16 cellular contexts compared by ENCODE assay signal in the genomic region with DNA sequence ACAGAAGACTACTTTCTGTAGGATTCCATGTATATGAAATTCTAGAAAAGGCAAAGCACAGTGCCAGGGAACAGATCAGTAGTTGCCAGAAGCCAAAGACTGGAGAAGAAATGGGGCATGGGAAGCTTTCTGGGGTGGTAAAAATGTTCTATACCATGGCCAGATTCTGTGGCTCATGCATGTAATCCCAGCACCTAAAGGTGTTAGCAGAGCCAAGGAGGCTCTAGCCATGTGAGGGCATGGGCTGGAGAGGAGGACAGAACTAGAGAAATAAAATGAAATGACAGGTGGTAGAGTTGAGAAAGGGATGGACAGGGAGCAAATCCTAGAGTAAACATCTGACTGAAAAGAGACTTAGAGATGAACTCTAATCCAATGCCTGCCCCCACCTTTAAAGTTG. TPM values are rescaled to one million over a fixed set of nuclear protein-coding genes. Genes with fewer than 3 reads are reported as not detected.
A peak's percentile ranks its signal among the peaks of the same experiment; 100 is the strongest.
DNase-seq lines count a peak whose midpoint lies in the region; ATAC-seq and TF ChIP-seq lines count a peak whose summit lies in the region.
"Had no signal": no experiment of that assay in that cellular context is flagged by ENCODE, and none has a peak within 500 bp of the region (broad histone marks: within the 10 kb centered on the region; RNA-seq: fewer than 3 reads in every experiment).

No MANE protein-coding gene starts in this region.

- intact Hi-C loops in left colon (cut with DNase I, micrococcal nuclease), result no loop called here

- H3K27ac ChIP-seq in SJCRH30, result no peak overlapping the region
- H3K27ac ChIP-seq: left lung, transverse colon had no signal

- peaks cover 8% of the 10 kb centered on the region for H3K27me3 Mint-ChIP-seq in T-helper 2 cell treated with Interferon-gamma antibody and Interleukin-4, amounts not matched to agents 5 μg/mL and 100 μg/mL, for 36 hours (ENCODE audit: low read depth)
- peaks cover 44% of the 10 kb centered on the region for H3K27me3 Mint-ChIP-seq in T-helper 17 cell

- in situ Hi-C loops in HAP-1 (cut with MboI; ENCODE audit: low sequenced_read_pairs), result no loop called here

- H3K9me3 ChIP-seq in HAP-1 (no peaks in the 10 kb centered on the region), SJCRH30 (replicated peaks) (no peaks in the 10 kb centered on the region), T-helper 17 cell (ENCODE audit: control insufficient read depth, low read length, poor library complexity, severe bottlenecking) (no peaks in the 10 kb centered on the region)
- H3K9me3 ChIP-seq: left lung, transverse colon had no signal

- H3K4me1 ChIP-seq in HAP-1 (no peaks in the 10 kb centered on the region), SJCRH30 (no peaks in the 10 kb centered on the region)

- ATAC-seq in left colon, result no peak
- ATAC-seq in T-helper 17 cell, result no peak

- H3K4me3 Mint-ChIP-seq in T-helper 2 cell treated with Interferon-gamma antibody and Interleukin-4, amounts not matched to agents 5 μg/mL and 100 μg/mL, for 36 hours, result peak overlapping the region; percentile 46
- no peak overlapping the region for H3K4me3 Mint-ChIP-seq in T-helper 17 cell

- H3K9me3 Mint-ChIP-seq in T-helper 2 cell treated with Interferon-gamma antibody and Interleukin-4, amounts not matched to agents 5 μg/mL and 100 μg/mL, for 36 hours, result no peaks in the 10 kb centered on the region
- H3K9me3 Mint-ChIP-seq: activated naive CD4-positive, alpha-beta T cell treated with anti-CD3 and anti-CD28 coated beads, Interleukin-2, amount 50 U/mL, for 72 hours had no signal

- H3K4me1 Mint-ChIP-seq in T-helper 2 cell treated with Interferon-gamma antibody and Interleukin-4, amounts not matched to agents 5 μg/mL and 100 μg/mL, for 36 hours (ENCODE audit: low read depth), result peaks cover 12% of the 10 kb centered on the region
- peaks cover 11% of the 10 kb centered on the region for H3K4me1 Mint-ChIP-seq in T-helper 17 cell

- no peak for TF ChIP-seq CTCF in epithelial cell of proximal tubule (conservative IDR thresholded peaks at IDR 0.05; ENCODE audit: low read depth, low read length)

- no peaks in the 10 kb centered on the region for H3K36me3 ChIP-seq in HAP-1 (replicated peaks)
- no peaks in the 10 kb centered on the region for H3K36me3 ChIP-seq in SJCRH30
- H3K36me3 ChIP-seq: left lung, transverse colon had no signal

- peak overlapping the region; percentile 8; the same call in 1 of the 2 replicates for H3K4me3 ChIP-seq in HAP-1
- peak overlapping the region; percentile 54 for H3K4me3 ChIP-seq in SJCRH30
- H3K4me3 ChIP-seq in epithelial cell of proximal tubule (ENCODE audit: low read depth, low read length), result peak overlapping the region; percentile 49
- H3K4me3 ChIP-seq: left lung, transverse colon had no signal

- H3K27me3 ChIP-seq in HAP-1 (ENCODE audit: low read depth), result peaks cover 9% of the 10 kb centered on the region
- no peaks in the 10 kb centered on the region for H3K27me3 ChIP-seq in SJCRH30

- no peaks in the 10 kb centered on the region for H3K36me3 Mint-ChIP-seq in T-helper 2 cell treated with Interferon-gamma antibody and Interleukin-4, amounts not matched to agents 5 μg/mL and 100 μg/mL, for 36 hours (ENCODE audit: low read depth)
- peaks cover 3% of the 10 kb centered on the region for H3K36me3 Mint-ChIP-seq in T-helper 17 cell (ENCODE audit: low read depth)
- H3K36me3 Mint-ChIP-seq: activated naive CD4-positive, alpha-beta T cell treated with anti-CD3 and anti-CD28 coated beads, Interleukin-2, amount 50 U/mL, for 72 hours had no signal

- H3K27ac Mint-ChIP-seq in T-helper 2 cell treated with Interferon-gamma antibody and Interleukin-4, amounts not matched to agents 5 μg/mL and 100 μg/mL, for 36 hours, result no peak overlapping the region
- no peak overlapping the region for H3K27ac Mint-ChIP-seq in T-helper 17 cell
- H3K27ac Mint-ChIP-seq: activated naive CD4-positive, alpha-beta T cell treated with anti-CD3 and anti-CD28 coated beads, Interleukin-2, amount 50 U/mL, for 72 hours had no signal

- DNase-seq in T-helper 2 cell treated with Interferon-gamma antibody and Interleukin-4, amounts not matched to agents 5 μg/mL and 100 μg/mL, for 36 hours (ENCODE audit: low spot score), result no peak
- DNase-seq in T-helper 2 cell (no peak), HAP-1 (ENCODE audit: low spot score in 2 of 2) (no peak), SJCRH30 (peak in 1 of 2 experiments; percentile 21), epithelial cell of proximal tubule (ENCODE audit: low read depth) (no peak), left colon (no peak), amniotic stem cell (lab: John Stamatoyannopoulos, UW) (no peak), T-helper 17 cell (no peak)
- DNase-seq: caudate nucleus; effector CD8-positive, alpha-beta T cell; IMR-90; left lung; NCI-H1105; stimulated activated CD4-positive, alpha-beta T cell treated with anti-CD3 and anti-CD28 coated beads, Interleukin-4, amount 100 ng/mL, for 24 hours had no signal

RNA-seq across cellular contexts. Expression of a gene that starts 26.9 kb away (rescaled TPM):
- total RNA-seq in SJCRH30 (2014; rRNA removed; shearing (Covaris generic)), result 36.2 and 43.4 TPM in 2 replicates
- total RNA-seq in epithelial cell of proximal tubule (22.4 and 24.7 TPM in 2 replicates), left colon (10 to 100 TPM; 16.9 to 19.7 TPM), T-helper 17 cell (10 to 100 TPM; 37.1 to 42.4 TPM)
